Comparison of ENCODE assay signal across 8 cellular contexts in genomic region chr11:74683279-74683871, GRCh38. TPM values are rescaled to one million over a fixed set of nuclear protein-coding genes. Genes with fewer than 3 reads are reported as not detected.
DNase-seq lines count a peak whose midpoint lies in the region; ATAC-seq and TF ChIP-seq lines count a peak whose summit lies in the region.

No MANE protein-coding gene starts in this region.

- ATAC-seq in GM18867 (IDR thresholded peaks at IDR 0.05; ENCODE audit: unreplicated experiment) = no peak
- no peak for ATAC-seq in HG03342 (IDR thresholded peaks at IDR 0.05; ENCODE audit: unreplicated experiment)
- no peak for ATAC-seq in HG03571 (IDR thresholded peaks at IDR 0.05; ENCODE audit: unreplicated experiment)

- H3K27me3 Mint-ChIP-seq in progenitor cell of endocrine pancreas = peaks cover 12% of the 10 kb centered on the region

- H3K9me3 Mint-ChIP-seq in progenitor cell of endocrine pancreas (ENCODE audit: low read depth) = no peaks in the 10 kb centered on the region

- H3K36me3 Mint-ChIP-seq in progenitor cell of endocrine pancreas (ENCODE audit: insufficient read depth) = no peaks in the 10 kb centered on the region

- H3K27ac ChIP-seq in angular gyrus (ENCODE audit: low read depth, low read length) = peak overlapping the region; percentile 69

- H3K4me3 Mint-ChIP-seq in progenitor cell of endocrine pancreas (ENCODE audit: low read depth) = peak overlapping the region; percentile 37

- no peak overlapping the region for H3K27ac Mint-ChIP-seq in progenitor cell of endocrine pancreas

- peak; percentile 46 for TF ChIP-seq CTCF in progenitor cell of endocrine pancreas (IDR thresholded peaks at IDR 0.05; ENCODE audit: unreplicated experiment)

- DNase-seq in EH (ENCODE audit: low read depth) = peak; percentile 25
- peak; percentile 42 for DNase-seq in hepatic stellate cell (ENCODE audit: low spot score)
- no peak for DNase-seq in progenitor cell of endocrine pancreas (ENCODE audit: low spot score, unreplicated experiment)
- DNase-seq in NCI-H524 treated with DMSO at 0.1 percent for 48 hours (lab: John Stamatoyannopoulos, UW) = no peak

- H3K4me1 Mint-ChIP-seq in progenitor cell of endocrine pancreas (ENCODE audit: low read depth) = peaks cover 2% of the 10 kb centered on the region

RNA-seq across cellular contexts. Expression of gene CHRDL2, which starts 47.9 kb away (rescaled TPM):
- total RNA-seq in progenitor cell of endocrine pancreas = 1.3 and 2.5 TPM in 2 replicates

Comparison
In these comparisons a context has a peak if more than half of its experiments do, and no peak if none do; other contexts are left out.
1. DNase-seq: peak in EH (single experiment) and hepatic stellate cell (single experiment); none in progenitor cell of endocrine pancreas (single experiment) and NCI-H524 treated with DMSO at 0.1 percent for 48 hours (single experiment).